ENCODE assay signal across 1 cellular context in genomic region chr2:217468042-217468441, GRCh38.
TF ChIP-seq lines count a peak whose summit lies in the region.

No MANE protein-coding gene starts in this region.

TF ChIP-seq in IMR-90, 13 proteins besides CTCF, POLR2A, EP300 and RAD21 (continued from another document):
- no peak for TF ChIP-seq ELK1 (IDR thresholded peaks at IDR 0.05; ENCODE audit: borderline replicate concordance, low read depth, low read length)
- no peak for TF ChIP-seq NFE2L2 (IDR thresholded peaks at IDR 0.05; ENCODE audit: low read depth, low read length)
- TF ChIP-seq MXI1 (IDR thresholded peaks at IDR 0.05; ENCODE audit: borderline replicate concordance, low read depth, low read length): no peak
- TF ChIP-seq CEBPB (IDR thresholded peaks at IDR 0.05; ENCODE audit: low read depth, low read length): no peak
TF ChIP-seq in IMR-90: peak in this region for 0.
